Comparison of ENCODE assay signal across 8 cellular contexts in the genomic region with DNA sequence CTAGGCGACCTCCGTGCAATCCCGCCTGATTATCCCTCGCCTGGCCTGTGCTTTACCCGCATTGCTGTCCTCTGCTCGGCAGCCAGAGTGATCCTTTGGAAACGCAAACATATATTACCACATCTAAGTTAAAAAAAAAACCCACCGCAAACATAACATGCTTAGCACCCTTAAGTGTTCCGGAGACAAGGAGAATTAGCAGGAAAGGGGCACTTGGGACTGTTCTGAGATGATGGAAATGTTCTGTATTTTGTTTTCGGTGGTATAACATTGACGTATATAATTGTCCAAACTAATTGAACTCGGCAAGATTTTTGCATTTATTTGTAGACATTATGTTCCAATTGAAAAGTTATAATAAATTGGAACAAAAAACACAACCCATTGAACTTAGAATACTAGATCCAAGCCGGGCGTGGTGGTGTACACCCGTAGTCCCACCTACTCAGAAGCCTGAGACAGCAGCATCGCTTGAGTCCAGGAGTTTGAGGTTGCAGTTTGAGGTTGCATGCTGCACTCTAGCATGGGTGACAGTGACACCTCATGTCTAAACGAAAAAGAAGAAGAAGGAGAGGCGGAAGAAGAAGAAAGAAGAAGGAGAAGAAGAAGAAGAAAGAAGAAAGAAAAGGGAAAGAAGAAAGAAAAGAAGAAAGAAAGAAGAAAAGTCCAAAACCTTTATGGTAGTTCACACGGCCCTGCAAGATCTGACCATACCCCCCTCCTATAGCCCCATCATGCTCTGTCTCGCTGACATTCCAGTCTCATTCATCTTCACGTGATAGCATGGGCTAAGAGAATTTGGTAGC. TPM values are rescaled to one million over a fixed set of nuclear protein-coding genes. Genes with fewer than 3 reads are reported as not detected.
DNase-seq lines count a peak whose midpoint lies in the region; ATAC-seq and TF ChIP-seq lines count a peak whose summit lies in the region.

No MANE protein-coding gene starts in this region.

- no peak for TF ChIP-seq POLR2A in NB4 (IDR thresholded peaks at IDR 0.05; ENCODE audit: extremely low read depth, insufficient read length)

- peak; percentile 3 for ATAC-seq in effector memory CD8-positive, alpha-beta T cell (replicated peaks)
- ATAC-seq in HG03045 (IDR thresholded peaks at IDR 0.05; ENCODE audit: unreplicated experiment), result no peak

- peak overlapping the region; percentile 93 to 94 for H3K27ac Mint-ChIP-seq in effector memory CD8-positive, alpha-beta T cell
- H3K27ac Mint-ChIP-seq in progenitor cell of endocrine pancreas, result peak overlapping the region; percentile 97

- no peaks in the 10 kb centered on the region for H3K27me3 Mint-ChIP-seq in effector memory CD8-positive, alpha-beta T cell
- no peaks in the 10 kb centered on the region for H3K27me3 Mint-ChIP-seq in progenitor cell of endocrine pancreas

- no peaks in the 10 kb centered on the region for H3K9me3 Mint-ChIP-seq in effector memory CD8-positive, alpha-beta T cell
- H3K9me3 Mint-ChIP-seq in progenitor cell of endocrine pancreas (ENCODE audit: low read depth), result no peaks in the 10 kb centered on the region

- TF ChIP-seq CTCF in GM12875 (IDR thresholded peaks at IDR 0.05; ENCODE audit: borderline replicate concordance, insufficient read depth, low read depth, low read length), result no peak
- TF ChIP-seq CTCF in NB4 (IDR thresholded peaks at IDR 0.05; ENCODE audit: low read depth, low read length), result no peak
- TF ChIP-seq CTCF in progenitor cell of endocrine pancreas (IDR thresholded peaks at IDR 0.05; ENCODE audit: unreplicated experiment), result no peak

- peaks cover 27 to 30% of the 10 kb centered on the region in 2 donors for H3K4me1 Mint-ChIP-seq in effector memory CD8-positive, alpha-beta T cell (ENCODE audit: low read depth in 2 of 2)
- peaks cover 30% of the 10 kb centered on the region for H3K4me1 Mint-ChIP-seq in progenitor cell of endocrine pancreas (ENCODE audit: low read depth)

- peak overlapping the region; percentile 92 to 95 for H3K4me3 Mint-ChIP-seq in effector memory CD8-positive, alpha-beta T cell
- H3K4me3 Mint-ChIP-seq in progenitor cell of endocrine pancreas (ENCODE audit: low read depth), result peak overlapping the region; percentile 94

- DNase-seq in NB4 (ENCODE audit: low read depth), result no peak
- no peak for DNase-seq in effector memory CD8-positive, alpha-beta T cell
- no peak for DNase-seq in progenitor cell of endocrine pancreas (ENCODE audit: low spot score, unreplicated experiment)
- no peak for DNase-seq in NCI-H2171 (lab: John Stamatoyannopoulos, UW)
- DNase-seq in NCI-H187 treated with DMSO at 0.1 percent for 48 hours (lab: John Stamatoyannopoulos, UW), result no peak
- DNase-seq in mesenteric fat pad (ENCODE audit: low spot score), result no peak

- H3K36me3 Mint-ChIP-seq in effector memory CD8-positive, alpha-beta T cell (ENCODE audit: insufficient read depth), result peaks cover 22% of the 10 kb centered on the region
- H3K36me3 Mint-ChIP-seq in progenitor cell of endocrine pancreas (ENCODE audit: insufficient read depth), result peaks cover 1% of the 10 kb centered on the region

- H3K4me3 ChIP-seq in GM12875 (ENCODE audit: low read depth, low read length) (peak overlapping the region; percentile 12), NB4 (ENCODE audit: low read depth, low read length) (peak overlapping the region; percentile 51)

RNA-seq across cellular contexts. Expression of gene POLR3H, which starts 0.6 kb away (rescaled TPM):
- 43.5 and 44.1 TPM in 2 replicates for total RNA-seq in progenitor cell of endocrine pancreas
- total RNA-seq in mesenteric fat pad, result 57.5 TPM

RNA-seq across cellular contexts. Expression of gene CSDC2, which starts 15.9 kb away (rescaled TPM):
- total RNA-seq in progenitor cell of endocrine pancreas (1.7 TPM in 2 replicates), mesenteric fat pad (1.7 TPM)

RNA-seq across cellular contexts. Expression of gene PMM1, which starts 44.8 kb away (rescaled TPM):
- total RNA-seq in progenitor cell of endocrine pancreas (46.0 and 51.3 TPM in 2 replicates), mesenteric fat pad (51.4 TPM)
